ENCODE assay signal across 19 cellular contexts in genomic region chr12:58479403-58479802, GRCh38.
A peak's percentile ranks its signal among the peaks of the same experiment; 100 is the strongest.
DNase-seq lines count a peak whose midpoint lies in the region; ATAC-seq and TF ChIP-seq lines count a peak whose summit lies in the region.
"Had no signal": no experiment of that assay in that cellular context is flagged by ENCODE, and none has a peak within 500 bp of the region (broad histone marks: within the 10 kb centered on the region; RNA-seq: fewer than 3 reads in every experiment).

No MANE protein-coding gene starts in this region.

- TF ChIP-seq CTCF in left lung (IDR thresholded peaks at IDR 0.05), result no peak
- no peak for TF ChIP-seq CTCF in transverse colon (IDR thresholded peaks at IDR 0.05)

- H3K27me3 ChIP-seq in left lung, result no peaks in the 10 kb centered on the region
- no peaks in the 10 kb centered on the region for H3K27me3 ChIP-seq in transverse colon

- no peak for TF ChIP-seq EP300 in transverse colon (IDR thresholded peaks at IDR 0.05; ENCODE audit: low read depth)

- H3K27ac ChIP-seq in left lung, result no peak overlapping the region
- H3K27ac ChIP-seq in transverse colon, result no peak overlapping the region
- H3K27ac ChIP-seq: A549, HL-60, KMS-11 had no signal

- H3K4me1 ChIP-seq in left lung (no peaks in the 10 kb centered on the region), transverse colon (no peaks in the 10 kb centered on the region)
- H3K4me1 ChIP-seq: A549 had no signal

- intact Hi-C loops in left lung (cut with DNase I) (no loop called here), transverse colon (cut with DNase I; ENCODE audit: low total_unique reads) (no loop called here)

- H3K36me3 ChIP-seq in left lung (no peaks in the 10 kb centered on the region), transverse colon (no peaks in the 10 kb centered on the region)

- in situ Hi-C loops in transverse colon (cut with MboI; ENCODE audit: low pct_ligation_motif_present in 1 of 4, low pct_unique_long_range_greater_than_20kb in 1 of 4, low sequenced_read_pairs in 3 of 4), result no loop called here

- DNase-seq in NCI-H748 (lab: John Stamatoyannopoulos, UW; ENCODE audit: unreplicated experiment) (peak; percentile 12), NCI-H748 treated with DMSO at 0.1 percent for 48 hours (lab: John Stamatoyannopoulos, UW) (no peak), M059J (ENCODE audit: low read depth) (peak; percentile 53), foreskin melanocyte (peak; percentile 67), renal cortical epithelial cell (ENCODE audit: low read depth) (peak; percentile 27), left lung (no peak), transverse colon (no peak)
- DNase-seq: GOT3, MV-4-11, NCI-H1105 treated with DMSO at 0.1 percent for 48 hours, NCI-H187, NCI-H774, OCI-M1, SK-N-SH had no signal

- H3K9me3 ChIP-seq in left lung, result peaks cover 0 to 5% of the 10 kb centered on the region in 2 donors
- H3K9me3 ChIP-seq in transverse colon, result no peaks in the 10 kb centered on the region
- H3K9me3 ChIP-seq: A549, SK-N-SH had no signal

- ATAC-seq in left lung, result no peak
- ATAC-seq: A549, HCT116, Right ventricle myocardium inferior had no signal

- H3K4me3 ChIP-seq in left lung, result no peak overlapping the region
- no peak overlapping the region for H3K4me3 ChIP-seq in transverse colon
- H3K4me3 ChIP-seq: A549 had no signal

- TF ChIP-seq POLR2A in transverse colon (IDR thresholded peaks at IDR 0.05), result no peak

Comparison
In these comparisons a context has a peak if more than half of its experiments do, and no peak if none do; other contexts are left out.
1. DNase-seq: peak in NCI-H748 (single experiment), M059J (single experiment), foreskin melanocyte (single experiment) and renal cortical epithelial cell (single experiment); none in NCI-H748 treated with DMSO at 0.1 percent for 48 hours (single experiment), left lung (0 of 2) and transverse colon (single experiment).